In genomic region chr1:15968172-15968571, GRCh38 we compare ENCODE assay signal across 25 cellular contexts. TPM values are rescaled to one million over a fixed set of nuclear protein-coding genes. Genes with fewer than 3 reads are reported as not detected.
A peak's percentile ranks its signal among the peaks of the same experiment; 100 is the strongest.
DNase-seq lines count a peak whose midpoint lies in the region; ATAC-seq and TF ChIP-seq lines count a peak whose summit lies in the region.
"Had no signal": no experiment of that assay in that cellular context is flagged by ENCODE, and none has a peak within 500 bp of the region (broad histone marks: within the 10 kb centered on the region; RNA-seq: fewer than 3 reads in every experiment).

No MANE protein-coding gene starts in this region.

- H3K27ac Mint-ChIP-seq in CD14-positive monocyte: peak overlapping the region in 2 of 7 donors; percentile 9 to 58

- peaks cover 0 to 2% (median 0%) of the 10 kb centered on the region in 3 donors for H3K27me3 Mint-ChIP-seq in CD14-positive monocyte (ENCODE audit: low read depth in 3 of 3)
- H3K27me3 Mint-ChIP-seq: T-helper 17 cell had no signal

- H2AFZ ChIP-seq in osteoblast (ENCODE audit: low read length): no peak overlapping the region
- H2AFZ ChIP-seq: GM23248 had no signal

- TF ChIP-seq CTCF in CD14-positive monocyte (IDR thresholded peaks at IDR 0.05) (no peak), osteoblast (IDR thresholded peaks at IDR 0.05; ENCODE audit: extremely low read depth, low read depth, low read length) (no peak)

- no peak overlapping the region for H3K4me2 ChIP-seq in osteoblast (ENCODE audit: insufficient read depth, low read length)

- DNase-seq in Ammon's horn (ENCODE audit: low spot score): peak; percentile 51
- peak; percentile 25 for DNase-seq in CD14-positive monocyte (ENCODE audit: low spot score)
- peak; percentile 26 for DNase-seq in osteoblast (ENCODE audit: insufficient read length, low spot score, missing footprints)
- no peak for DNase-seq in UCSD-AML1 (lab: John Stamatoyannopoulos, UW; ENCODE audit: unreplicated experiment)
- no peak for DNase-seq in GOT3 (lab: John Stamatoyannopoulos, UW)
- DNase-seq: activated T-cell treated with anti-CD3 and anti-CD28 coated beads for 4 hours; DND-41; GM23248; Kasumi-1; NCI-H1694 treated with DMSO at 0.1 percent for 48 hours; NCI-H774; stimulated activated CD4-positive, alpha-beta T cell treated with anti-CD3 and anti-CD28 coated beads, Interleukin-12 subunit alpha, Interleukin-12 subunit beta, amount 100 ng/mL, for 4 hours; stimulated activated CD4-positive, alpha-beta T cell treated with anti-CD3 and anti-CD28 coated beads, Interleukin-4, amount 100 ng/mL, for 4 hours; T-helper 17 cell had no signal

- peaks cover 74% of the 10 kb centered on the region for H3K79me2 ChIP-seq in osteoblast (ENCODE audit: insufficient read depth, low read length)

- no peaks in the 10 kb centered on the region for H3K27me3 ChIP-seq in osteoblast (ENCODE audit: insufficient read depth, low read length)
- H3K27me3 ChIP-seq: breast epithelium had no signal

- H3K4me1 ChIP-seq in osteoblast (ENCODE audit: insufficient read depth, low read length): peaks cover 29% of the 10 kb centered on the region
- H3K4me1 ChIP-seq: breast epithelium had no signal

- no peak overlapping the region for H3K4me3 Mint-ChIP-seq in CD14-positive monocyte
- H3K4me3 Mint-ChIP-seq: T-helper 17 cell had no signal

- no peaks in the 10 kb centered on the region for H3K9me3 ChIP-seq in osteoblast (ENCODE audit: low read depth, low read length)
- H3K9me3 ChIP-seq: breast epithelium had no signal

- peaks cover 57 to 72% of the 10 kb centered on the region in 2 donors for H3K36me3 Mint-ChIP-seq in CD14-positive monocyte

- H3K27ac ChIP-seq in angular gyrus (ENCODE audit: low read depth, low read length): peak overlapping the region; percentile 85
- H3K27ac ChIP-seq in osteoblast (ENCODE audit: low read depth, low read length): no peak overlapping the region
- H3K27ac ChIP-seq: breast epithelium, coronary artery, GM23248, RWPE1, SK-N-MC had no signal

- peaks cover 0 to 1% (median 0%) of the 10 kb centered on the region in 7 donors for H3K9me3 Mint-ChIP-seq in CD14-positive monocyte

- H4K20me1 ChIP-seq in osteoblast (ENCODE audit: insufficient read depth, low read length): peaks cover 26% of the 10 kb centered on the region

- H3K4me1 Mint-ChIP-seq in CD14-positive monocyte: peaks cover 40% of the 10 kb centered on the region

- intact Hi-C loops in CD14-positive monocyte (cut with micrococcal nuclease): no loop called here

- H3K4me3 ChIP-seq in osteoblast (ENCODE audit: insufficient read depth, low read length): no peak overlapping the region
- H3K4me3 ChIP-seq: breast epithelium, coronary artery, GM23248, SK-N-MC had no signal

- H3K36me3 ChIP-seq in osteoblast (ENCODE audit: insufficient read depth, low read length): peaks cover 36% of the 10 kb centered on the region
- H3K36me3 ChIP-seq: breast epithelium had no signal

- ATAC-seq in GM18519 (IDR thresholded peaks at IDR 0.05; ENCODE audit: low FRiP score, unreplicated experiment): no peak
- ATAC-seq: T-helper 17 cell had no signal

RNA-seq across cellular contexts. Expression of gene ZBTB17, which starts 7.7 kb away (rescaled TPM):
- polyA plus RNA-seq in CD14-positive monocyte: 1 to 10 TPM; 2.8 to 7.6 TPM
- 25.0 and 29.7 TPM in 2 replicates for total RNA-seq in osteoblast

RNA-seq across cellular contexts. Expression of gene SRARP, which starts 35.9 kb away (rescaled TPM):
- not detected for polyA plus RNA-seq in CD14-positive monocyte
- total RNA-seq in osteoblast: not detected in 2 replicates
- total RNA-seq: fibroblast of lung, glomerular endothelial cell, GM23248, kidney epithelial cell, T-helper 17 cell had no signal
- polyA plus RNA-seq: adipose tissue, fibroblast of lung, GM23248 had no signal

RNA-seq across cellular contexts. Expression of gene HSPB7, which starts 49.7 kb away (rescaled TPM):
- polyA plus RNA-seq in CD14-positive monocyte: not detected
- 4.1 and 6.9 TPM in 2 replicates for total RNA-seq in osteoblast
- total RNA-seq: glomerular endothelial cell, kidney epithelial cell, lung microvascular endothelial cell, T-helper 17 cell had no signal

RNA-seq across cellular contexts. Expression of gene CLCNKA, which starts 53.7 kb away (rescaled TPM):
- polyA plus RNA-seq in CD14-positive monocyte: not detected
- not detected in 2 replicates for total RNA-seq in osteoblast
- total RNA-seq: glomerular endothelial cell, GM23248, kidney epithelial cell, lung microvascular endothelial cell, T-helper 17 cell had no signal
- polyA plus RNA-seq: fibroblast of lung, GM23248 had no signal

Comparison
In these comparisons a context has a peak if more than half of its experiments do, and no peak if none do; other contexts are left out.
1. DNase-seq: peak in Ammon's horn (single experiment), CD14-positive monocyte (single experiment) and osteoblast (single experiment); none in UCSD-AML1 (single experiment) and GOT3 (single experiment).